In genomic region chr11:72665911-72666472, GRCh38 we compare ENCODE assay signal across 1 cellular context.
TF ChIP-seq lines count a peak whose summit lies in the region.

No MANE protein-coding gene starts in this region.

TF ChIP-seq in H1, 55 proteins besides CTCF, POLR2A, EP300 and RAD21:
- TF ChIP-seq KDM4A (IDR thresholded peaks at IDR 0.05; ENCODE audit: low read depth, low read length, severe bottlenecking) = no peak
- peak; percentile 68; the same call in 1 of the 2 replicates for TF ChIP-seq KDM1A (IDR thresholded peaks at IDR 0.05; ENCODE audit: borderline replicate concordance, low read length)
- TF ChIP-seq CEBPB (IDR thresholded peaks at IDR 0.05; ENCODE audit: low read depth, low read length) = no peak
- no peak for TF ChIP-seq EGR1 (IDR thresholded peaks at IDR 0.05; ENCODE audit: borderline replicate concordance, low read depth, low read length)
- TF ChIP-seq BACH1 (IDR thresholded peaks at IDR 0.05; ENCODE audit: low read length) = no peak
- TF ChIP-seq SP4 (IDR thresholded peaks at IDR 0.05; ENCODE audit: low read length) = no peak
- no peak for TF ChIP-seq SP1 (IDR thresholded peaks at IDR 0.05; ENCODE audit: low read depth, low read length)
- no peak for TF ChIP-seq BRCA1 (IDR thresholded peaks at IDR 0.05; ENCODE audit: low read depth, low read length)
- TF ChIP-seq CHD1 (IDR thresholded peaks at IDR 0.05; ENCODE audit: low read depth, low read length) = no peak
- TF ChIP-seq MAX (IDR thresholded peaks at IDR 0.05) = peak; percentile 15; the same call in 1 of the 2 replicates
- no peak for TF ChIP-seq CTBP2 (IDR thresholded peaks at IDR 0.05; ENCODE audit: borderline replicate concordance, insufficient read depth, insufficient read length, low read length)
